ENCODE assay signal across 38 cellular contexts in the genomic region with DNA sequence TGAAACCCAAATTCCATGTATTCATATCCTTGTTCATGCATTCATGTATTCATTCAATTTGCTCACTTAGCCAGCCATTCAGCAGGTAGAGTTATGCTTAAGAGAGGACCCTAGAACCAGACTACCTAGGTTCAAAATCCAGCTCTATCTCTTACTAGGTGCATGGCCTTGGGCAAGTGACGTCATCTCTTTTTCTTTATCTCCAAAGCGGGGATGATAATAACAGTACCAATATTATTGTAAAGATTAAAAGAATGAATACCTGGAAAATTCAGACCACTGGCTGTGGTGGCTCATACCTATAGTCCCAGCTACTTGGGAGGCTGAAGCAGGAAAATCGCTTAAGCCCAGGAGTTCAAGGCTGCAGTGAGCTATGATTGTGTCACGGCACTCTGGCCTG.
"Had no signal": no experiment of that assay in that cellular context is flagged by ENCODE, and none has a peak within 500 bp of the region (broad histone marks: within the 10 kb centered on the region; RNA-seq: fewer than 3 reads in every experiment).

No MANE protein-coding gene starts in this region.

- H3K9me3 Mint-ChIP-seq: activated CD4-positive, alpha-beta memory T cell treated with anti-CD3 and anti-CD28 coated beads, Interleukin-2, amount 10 ng/mL, durations not matched to agents 7 days and 5 days; activated CD4-positive, alpha-beta T cell treated with anti-CD3 and anti-CD28 coated beads, Interleukin-2, amount 10 ng/mL, durations not matched to agents 7 days and 5 days; activated naive CD4-positive, alpha-beta T cell treated with anti-CD3 and anti-CD28 coated beads for 36 hours; activated naive CD4-positive, alpha-beta T cell treated with anti-CD3 and anti-CD28 coated beads, Interleukin-2, amount 50 U/mL, for 72 hours; activated naive CD8-positive, alpha-beta T cell treated with anti-CD3 and anti-CD28 coated beads for 36 hours; activated T-cell treated with anti-CD3 and anti-CD28 coated beads, Interleukin-2, amount 50 U/mL, for 24 hours; activated T-helper 2 cell treated with anti-CD3 and anti-CD28 coated beads, Interferon-gamma antibody, Interleukin-2, Interleukin-4, amounts not matched to agents 10 μg/mL and 5 μg/mL and 100 μg/mL, durations not matched to agents 14 hours and 24 hours and 36 hours; brain; central memory CD8-positive, alpha-beta T cell; T-helper 1 cell treated with Interleukin-12 subunit alpha and Interleukin-12 subunit beta and Interleukin-4 antibody, amounts not matched to agents 30 μg/mL and 1 μg/mL, for 36 hours; T-helper 2 cell treated with Interferon-gamma antibody and Interleukin-4, amounts not matched to agents 5 μg/mL and 100 μg/mL, for 36 hours had no signal

- H3K9me3 ChIP-seq: adrenal gland, ascending aorta had no signal

- FAIRE-seq: bronchial epithelial cell, TTC549 had no signal

- H3K4me3 Mint-ChIP-seq: activated CD4-positive, alpha-beta memory T cell treated with anti-CD3 and anti-CD28 coated beads, Interleukin-2, amount 10 ng/mL, durations not matched to agents 7 days and 5 days; activated CD4-positive, alpha-beta T cell treated with anti-CD3 and anti-CD28 coated beads for 36 hours; activated CD4-positive, alpha-beta T cell treated with anti-CD3 and anti-CD28 coated beads, Interleukin-2, amount 10 ng/mL, durations not matched to agents 7 days and 5 days; activated CD8-positive, alpha-beta memory T cell treated with anti-CD3 and anti-CD28 coated beads, Interleukin-2, amount 10 ng/mL, durations not matched to agents 7 days and 5 days; activated CD8-positive, alpha-beta T cell treated with anti-CD3 and anti-CD28 coated beads, Interleukin-2, amount 10 ng/mL, durations not matched to agents 7 days and 5 days; activated naive CD4-positive, alpha-beta T cell treated with anti-CD3 and anti-CD28 coated beads for 36 hours; activated naive CD8-positive, alpha-beta T cell treated with anti-CD3 and anti-CD28 coated beads for 36 hours; activated T-cell treated with anti-CD3 and anti-CD28 coated beads, Interleukin-2, amount 50 U/mL, for 24 hours; brain; central memory CD8-positive, alpha-beta T cell; T-helper 1 cell treated with Interleukin-12 subunit alpha and Interleukin-12 subunit beta and Interleukin-4 antibody, amounts not matched to agents 30 μg/mL and 1 μg/mL, for 36 hours; T-helper 2 cell treated with Interferon-gamma antibody and Interleukin-4, amounts not matched to agents 5 μg/mL and 100 μg/mL, for 36 hours had no signal

- H3K36me3 ChIP-seq: adrenal gland, ascending aorta, cardiac muscle cell had no signal

- H3K27ac ChIP-seq: adrenal gland, ascending aorta, cardiac muscle cell, VCaP had no signal

- ATAC-seq: activated CD4-positive, alpha-beta T cell treated with anti-CD3 and anti-CD28 coated beads for 36 hours; activated CD4-positive, CD25-positive, alpha-beta regulatory T cell treated with anti-CD3 and anti-CD28 coated beads, Interleukin-2, amount 50 U/mL, for 24 hours; activated CD8-positive, alpha-beta memory T cell treated with anti-CD3 and anti-CD28 coated beads, Interleukin-2, amount 10 ng/mL, durations not matched to agents 7 days and 5 days; activated CD8-positive, alpha-beta T cell treated with anti-CD3 and anti-CD28 coated beads, Interleukin-2, amount 10 ng/mL, durations not matched to agents 7 days and 5 days; activated naive CD4-positive, alpha-beta T cell treated with anti-CD3 and anti-CD28 coated beads, Interleukin-2, amount 50 U/mL, for 72 hours had no signal

- H3K4me3 ChIP-seq: adrenal gland, ascending aorta, cardiac muscle cell had no signal

- H3K27me3 ChIP-seq: adrenal gland, ascending aorta, cardiac muscle cell had no signal

- DNase-seq: activated CD4-positive, alpha-beta memory T cell treated with anti-CD3 and anti-CD28 coated beads, Interleukin-2, amount 10 ng/mL, durations not matched to agents 7 days and 5 days; activated CD4-positive, alpha-beta T cell treated with anti-CD3 and anti-CD28 coated beads for 1 hour; activated CD4-positive, alpha-beta T cell treated with anti-CD3 and anti-CD28 coated beads for 36 hours; activated CD4-positive, alpha-beta T cell treated with anti-CD3 and anti-CD28 coated beads for 48 hours; activated CD4-positive, alpha-beta T cell treated with anti-CD3 and anti-CD28 coated beads, Interleukin-2, amount 10 ng/mL, durations not matched to agents 7 days and 5 days; activated CD4-positive, alpha-beta T cell treated with anti-CD3 and anti-CD28 coated beads, Interleukin-2, amount 50 U/mL, for 48 hours; activated CD4-positive, CD25-positive, alpha-beta regulatory T cell; activated CD8-positive, alpha-beta memory T cell treated with anti-CD3 and anti-CD28 coated beads for 24 hours; activated CD8-positive, alpha-beta memory T cell treated with anti-CD3 and anti-CD28 coated beads, Interleukin-2, amount 10 ng/mL, durations not matched to agents 7 days and 5 days; activated CD8-positive, alpha-beta memory T cell treated with anti-CD3 and anti-CD28 coated beads, Interleukin-2, amount 50 U/mL, for 48 hours; activated CD8-positive, alpha-beta T cell treated with anti-CD3 and anti-CD28 coated beads, Interleukin-2, amount 10 ng/mL, durations not matched to agents 7 days and 5 days; activated effector memory CD4-positive, alpha-beta T cell treated with Interleukin-2 at 50 U/mL for 16 hours; activated gamma-delta T cell; activated naive CD4-positive, alpha-beta T cell treated with anti-CD3 and anti-CD28 coated beads for 36 hours; activated naive CD4-positive, alpha-beta T cell treated with anti-CD3 and anti-CD28 coated beads, Interleukin-2, amount 50 U/mL, for 16 hours; activated naive CD8-positive, alpha-beta T cell treated with anti-CD3 and anti-CD28 coated beads for 36 hours; activated T-cell treated with anti-CD3 and anti-CD28 coated beads, Interleukin-2, amount 50 U/mL, for 24 hours; activated T-cell treated with anti-CD3 and anti-CD28 coated beads, Interleukin-2, amount 50 U/mL, for 48 hours; adrenal gland; amniotic stem cell; anterior cingulate cortex; caudate nucleus; cerebellar nuclear complex; T-helper 1 cell; T-helper 2 cell; T-helper 9 cell had no signal

- H3K4me1 Mint-ChIP-seq: brain had no signal

- H3K27ac Mint-ChIP-seq: activated CD4-positive, alpha-beta T cell treated with anti-CD3 and anti-CD28 coated beads for 36 hours; activated CD8-positive, alpha-beta memory T cell treated with anti-CD3 and anti-CD28 coated beads, Interleukin-2, amount 10 ng/mL, durations not matched to agents 7 days and 5 days; activated CD8-positive, alpha-beta T cell treated with anti-CD3 and anti-CD28 coated beads, Interleukin-2, amount 10 ng/mL, durations not matched to agents 7 days and 5 days; activated naive CD4-positive, alpha-beta T cell treated with anti-CD3 and anti-CD28 coated beads for 36 hours; activated naive CD4-positive, alpha-beta T cell treated with anti-CD3 and anti-CD28 coated beads, Interleukin-2, amount 50 U/mL, for 72 hours; activated naive CD8-positive, alpha-beta T cell treated with anti-CD3 and anti-CD28 coated beads for 36 hours; activated T-cell treated with anti-CD3 and anti-CD28 coated beads, Interleukin-2, amount 50 U/mL, for 24 hours; activated T-helper 2 cell treated with anti-CD3 and anti-CD28 coated beads, Interferon-gamma antibody, Interleukin-2, Interleukin-4, amounts not matched to agents 10 μg/mL and 5 μg/mL and 100 μg/mL, durations not matched to agents 14 hours and 24 hours and 36 hours; brain; T-helper 1 cell treated with Interleukin-12 subunit alpha and Interleukin-12 subunit beta and Interleukin-4 antibody, amounts not matched to agents 30 μg/mL and 1 μg/mL, for 36 hours; T-helper 2 cell treated with Interferon-gamma antibody and Interleukin-4, amounts not matched to agents 5 μg/mL and 100 μg/mL, for 36 hours had no signal

- H3K27me3 Mint-ChIP-seq: activated CD4-positive, alpha-beta memory T cell treated with anti-CD3 and anti-CD28 coated beads, Interleukin-2, amount 10 ng/mL, durations not matched to agents 7 days and 5 days; activated CD4-positive, alpha-beta T cell treated with anti-CD3 and anti-CD28 coated beads for 36 hours; activated CD4-positive, alpha-beta T cell treated with anti-CD3 and anti-CD28 coated beads, Interleukin-2, amount 10 ng/mL, durations not matched to agents 7 days and 5 days; activated CD8-positive, alpha-beta memory T cell treated with anti-CD3 and anti-CD28 coated beads, Interleukin-2, amount 10 ng/mL, durations not matched to agents 7 days and 5 days; activated naive CD8-positive, alpha-beta T cell treated with anti-CD3 and anti-CD28 coated beads for 36 hours; activated T-cell treated with anti-CD3 and anti-CD28 coated beads, Interleukin-2, amount 50 U/mL, for 24 hours; central memory CD8-positive, alpha-beta T cell had no signal

- H3K36me3 Mint-ChIP-seq: activated CD8-positive, alpha-beta memory T cell treated with anti-CD3 and anti-CD28 coated beads, Interleukin-2, amount 10 ng/mL, durations not matched to agents 7 days and 5 days; activated naive CD4-positive, alpha-beta T cell treated with anti-CD3 and anti-CD28 coated beads, Interleukin-2, amount 50 U/mL, for 72 hours; activated naive CD8-positive, alpha-beta T cell treated with anti-CD3 and anti-CD28 coated beads for 36 hours; brain had no signal
